27 cellular contexts compared by ENCODE assay signal in genomic region chr6:33911488-33911887, GRCh38.
"Had no signal": no experiment of that assay in that cellular context is flagged by ENCODE, and none has a peak within 500 bp of the region (broad histone marks: within the 10 kb centered on the region; RNA-seq: fewer than 3 reads in every experiment).

No MANE protein-coding gene starts in this region.

- H3K27me3 Mint-ChIP-seq: activated T-cell treated with anti-CD3 and anti-CD28 coated beads, Interleukin-2, amount 50 U/mL, for 24 hours; T-cell had no signal

- H3K4me1 Mint-ChIP-seq: endodermal cell had no signal

- ATAC-seq: gastrocnemius medialis; left lung; right lobe of liver; stimulated activated memory B cell treated with anti-CD40 and anti-IgM and Interleukin-4, amounts not matched to agents 10 μg/mL and 1 μg/mL and 100 μg/mL, for 72 hours; T-cell had no signal

- H3K27me3 ChIP-seq: gastrocnemius medialis, left lung, right lobe of liver, testis had no signal

- H3K4me1 ChIP-seq: gastrocnemius medialis, parathyroid adenoma, testis had no signal

- H3K79me2 ChIP-seq: parathyroid adenoma had no signal

- H3K27ac ChIP-seq: esophagus squamous epithelium, gastrocnemius medialis, left lung, parathyroid adenoma, right lobe of liver, skin epidermis, testis, WERI-Rb-1 had no signal

- H3K27ac Mint-ChIP-seq: activated T-cell treated with anti-CD3 and anti-CD28 coated beads, Interleukin-2, amount 50 U/mL, for 24 hours; endodermal cell; nephron progenitor cell; stimulated activated memory B cell treated with anti-CD40 and anti-IgM and Interleukin-4, amounts not matched to agents 10 μg/mL and 1 μg/mL and 100 μg/mL, for 72 hours; T-helper 2 cell treated with Interferon-gamma antibody and Interleukin-4, amounts not matched to agents 5 μg/mL and 100 μg/mL, for 36 hours had no signal

- H3K9me3 ChIP-seq: esophagus squamous epithelium, gastrocnemius medialis, left lung, right lobe of liver, testis had no signal

- H3K9ac ChIP-seq: parathyroid adenoma had no signal

- H3K4me3 Mint-ChIP-seq: activated T-cell treated with anti-CD3 and anti-CD28 coated beads, Interleukin-2, amount 50 U/mL, for 24 hours; endodermal cell; nephron progenitor cell; stimulated activated memory B cell treated with anti-CD40 and anti-IgM and Interleukin-4, amounts not matched to agents 10 μg/mL and 1 μg/mL and 100 μg/mL, for 72 hours; T-cell; T-helper 2 cell treated with Interferon-gamma antibody and Interleukin-4, amounts not matched to agents 5 μg/mL and 100 μg/mL, for 36 hours had no signal

- DNase-seq: activated CD4-positive, alpha-beta T cell treated with anti-CD3 and anti-CD28 coated beads for 1 hour; activated CD4-positive, alpha-beta T cell treated with anti-CD3 and anti-CD28 coated beads, Interleukin-2, amount 50 U/mL, for 1 hour; activated CD8-positive, alpha-beta memory T cell treated with anti-CD3 and anti-CD28 coated beads for 24 hours; activated CD8-positive, alpha-beta memory T cell treated with anti-CD3 and anti-CD28 coated beads, Interleukin-2, amount 50 U/mL, for 4 hours; activated naive CD4-positive, alpha-beta T cell treated with Interleukin-2 at 50 U/mL for 16 hours; activated T-cell treated with anti-CD3 and anti-CD28 coated beads, Interleukin-2, amount 50 U/mL, for 24 hours; amygdala; cortex of kidney; endodermal cell; esophagus squamous epithelium; gastrocnemius medialis; hippocampal formation; kidney glomerular epithelial cell; nephron progenitor cell; nucleus accumbens; right lobe of liver; stimulated activated CD4-positive, alpha-beta T cell treated with anti-CD3 and anti-CD28 coated beads, Interleukin-1b, Interleukin-23, amount 100 ng/mL, for 48 hours; T-cell; testis; trophoblast cell; WERI-Rb-1 had no signal

- H3K9me3 Mint-ChIP-seq: activated T-cell treated with anti-CD3 and anti-CD28 coated beads, Interleukin-2, amount 50 U/mL, for 24 hours; nephron progenitor cell; stimulated activated memory B cell treated with anti-CD40 and anti-IgM and Interleukin-4, amounts not matched to agents 10 μg/mL and 1 μg/mL and 100 μg/mL, for 72 hours; T-cell; T-helper 2 cell treated with Interferon-gamma antibody and Interleukin-4, amounts not matched to agents 5 μg/mL and 100 μg/mL, for 36 hours had no signal

- H3K36me3 ChIP-seq: esophagus squamous epithelium, gastrocnemius medialis, left lung, right lobe of liver, WERI-Rb-1 had no signal

- H3K4me3 ChIP-seq: esophagus squamous epithelium, gastrocnemius medialis, left lung, lung, right lobe of liver, skin epidermis, testis had no signal

- H3K36me3 Mint-ChIP-seq: stimulated activated memory B cell treated with anti-CD40 and anti-IgM and Interleukin-4, amounts not matched to agents 10 μg/mL and 1 μg/mL and 100 μg/mL, for 72 hours; T-cell had no signal

- H2AFZ ChIP-seq: parathyroid adenoma had no signal
